Comparison of ENCODE assay signal across 10 cellular contexts in the genomic region with DNA sequence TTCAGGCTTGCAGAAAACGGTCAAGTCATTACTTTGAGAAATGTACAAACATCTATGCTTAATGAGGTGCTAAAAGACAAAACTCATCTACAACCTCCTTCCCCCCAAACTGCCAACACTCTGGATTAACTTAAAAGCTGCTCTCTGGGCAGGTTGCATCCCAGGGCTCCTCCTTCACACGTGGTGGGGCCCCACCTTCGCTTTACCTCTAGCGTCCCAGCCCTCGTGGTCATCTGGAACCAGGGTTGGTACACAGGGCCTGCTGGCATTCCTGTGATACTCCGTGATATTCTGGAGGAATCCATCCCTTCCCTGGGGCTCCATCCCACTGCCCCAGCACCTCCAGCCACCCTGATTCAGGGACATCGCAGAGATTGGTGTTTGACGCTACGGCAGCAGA. TPM values are rescaled to one million over a fixed set of nuclear protein-coding genes. Genes with fewer than 3 reads are reported as not detected.
A peak's percentile ranks its signal among the peaks of the same experiment; 100 is the strongest.
DNase-seq lines count a peak whose midpoint lies in the region; ATAC-seq and TF ChIP-seq lines count a peak whose summit lies in the region.
"Had no signal": no experiment of that assay in that cellular context is flagged by ENCODE, and none has a peak within 500 bp of the region (broad histone marks: within the 10 kb centered on the region; RNA-seq: fewer than 3 reads in every experiment).

No MANE protein-coding gene starts in this region.

- H3K27ac Mint-ChIP-seq in CD14-positive monocyte, result peak overlapping the region in 6 of 7 donors; percentile 86 to 96 (median 92)

- POLR2A ChIA-PET in PC-9 (lab: Charles Lee; ENCODE audit: unreplicated experiment), result interaction anchor here (0.6 to 1.0 kb wide), 3 partner anchors 99 to 803 kb away, joined by 4 to 9 read pairs (median 4); no protein-coding TSS in a partner anchor

- H3K36me3 Mint-ChIP-seq in CD14-positive monocyte, result peaks cover 62 to 73% of the 10 kb centered on the region in 2 donors

- TF ChIP-seq POLR2A in esophagus muscularis mucosa (IDR thresholded peaks at IDR 0.05; ENCODE audit: low read depth), result no peak

- peaks cover 0 to 2% (median 0%) of the 10 kb centered on the region in 7 donors for H3K9me3 Mint-ChIP-seq in CD14-positive monocyte

- H3K9ac ChIP-seq in Karpas-422 (ENCODE audit: low read length), result no peak overlapping the region

- H3K9me3 ChIP-seq in PC-9 (ENCODE audit: insufficient read depth, low read depth) (no peaks in the 10 kb centered on the region), esophagus muscularis mucosa (no peaks in the 10 kb centered on the region), Karpas-422 (ENCODE audit: low read length) (no peaks in the 10 kb centered on the region)

- H3K79me2 ChIP-seq in PC-9 (ENCODE audit: low read depth) (peaks cover 64% of the 10 kb centered on the region), Karpas-422 (ENCODE audit: low read length) (no peaks in the 10 kb centered on the region)

- peak overlapping the region; percentile 90 to 92 for H3K4me3 Mint-ChIP-seq in CD14-positive monocyte

- H3K9me2 ChIP-seq in PC-9 (ENCODE audit: insufficient read depth), result no peaks in the 10 kb centered on the region
- H3K9me2 ChIP-seq in Karpas-422 (replicated peaks; ENCODE audit: insufficient read depth, low read length), result no peaks in the 10 kb centered on the region

- H3K27me3 Mint-ChIP-seq in CD14-positive monocyte (ENCODE audit: low read depth in 3 of 3), result peaks cover 0 to 9% (median 0%) of the 10 kb centered on the region in 3 donors

- no peak for TF ChIP-seq CTCF in CD14-positive monocyte (IDR thresholded peaks at IDR 0.05)
- TF ChIP-seq CTCF in PC-9 (conservative IDR thresholded peaks at IDR 0.05), result no peak
- no peak for TF ChIP-seq CTCF in esophagus muscularis mucosa (IDR thresholded peaks at IDR 0.05)
- TF ChIP-seq CTCF in retinal pigment epithelial cell (conservative IDR thresholded peaks at IDR 0.05; ENCODE audit: low read depth, low read length), result no peak

- H3F3A ChIP-seq in PC-9 (ENCODE audit: insufficient read depth, low read depth), result peaks cover 26% of the 10 kb centered on the region

- H3K4me2 ChIP-seq in PC-9 (peak overlapping the region; percentile 72), Karpas-422 (ENCODE audit: low read depth, low read length, poor library complexity, severe bottlenecking) (no peak overlapping the region)

- H4K20me1 ChIP-seq in PC-9 (ENCODE audit: insufficient read depth) (no peaks in the 10 kb centered on the region; the same call in 1 of the 2 replicates), Karpas-422 (ENCODE audit: insufficient read depth, low read depth, low read length) (no peaks in the 10 kb centered on the region)

- intact Hi-C loops in CD14-positive monocyte (cut with micrococcal nuclease), result loop anchor here (5.0 kb wide), 2 partner anchors 38 to 122 kb away; no protein-coding TSS in a partner anchor
- intact Hi-C loops in PC-9 (cut with micrococcal nuclease; ENCODE audit: unreplicated experiment), result no loop called here
- intact Hi-C loops in esophagus muscularis mucosa (cut with DNase I), result no loop called here

- BruUV-seq in PC-9 (replicated peaks; lab: Mats Ljungman, UMichigan), result no TSS peak

- H3K4me1 ChIP-seq in PC-9 (replicated peaks; ENCODE audit: insufficient read depth) (peaks cover 43% of the 10 kb centered on the region), esophagus muscularis mucosa (peaks cover 75 to 86% (median 83%) of the 10 kb centered on the region in 4 donors), Karpas-422 (ENCODE audit: low read length) (peaks cover 9% of the 10 kb centered on the region)

- no peak overlapping the region for H3K4me3 ChIP-seq in PC-9
- H3K4me3 ChIP-seq in esophagus muscularis mucosa, result peak overlapping the region in 1 of 4 donors; percentile 83
- H3K4me3 ChIP-seq in retinal pigment epithelial cell (ENCODE audit: low read length), result peak overlapping the region; percentile 7
- H3K4me3 ChIP-seq in Karpas-422 (ENCODE audit: low read length), result no peak overlapping the region

- H3K36me3 ChIP-seq in PC-9 (ENCODE audit: low read depth) (no peaks in the 10 kb centered on the region), esophagus muscularis mucosa (peaks cover 5 to 49% (median 32%) of the 10 kb centered on the region in 4 donors), Karpas-422 (ENCODE audit: insufficient read depth, low read length) (no peaks in the 10 kb centered on the region)

- 47% methylated on average over 6 of the region's 9 CpGs for WGBS in esophagus muscularis mucosa

- H3K27me3 ChIP-seq in PC-9 (ENCODE audit: insufficient read depth, low read depth) (no peaks in the 10 kb centered on the region), esophagus muscularis mucosa (peaks cover 0 to 4% (median 0%) of the 10 kb centered on the region in 4 donors), Karpas-422 (ENCODE audit: low read length) (no peaks in the 10 kb centered on the region)

- H3K27ac ChIP-seq in PC-9, result peak overlapping the region; percentile 86
- peak overlapping the region; percentile 87 to 94 (median 92) for H3K27ac ChIP-seq in esophagus muscularis mucosa (replicated peaks in 1 of 4)
- no peak overlapping the region for H3K27ac ChIP-seq in Karpas-422 (ENCODE audit: low read length)

- peaks cover 73% of the 10 kb centered on the region for H3K4me1 Mint-ChIP-seq in CD14-positive monocyte

- DNase-seq in CD14-positive monocyte (ENCODE audit: low spot score) (no peak), PC-9 (no peak), esophagus muscularis mucosa (ENCODE audit: extremely low spot score) (no peak), retinal pigment epithelial cell (ENCODE audit: low read depth) (no peak), hippocampal formation (lab: John Stamatoyannopoulos, UW) (no peak), NCI-H82 (lab: John Stamatoyannopoulos, UW) (no peak), Karpas-422 (no peak)
- DNase-seq: activated CD4-positive, CD25-positive, alpha-beta regulatory T cell; DND-41 had no signal

- no peak for ATAC-seq in HG03342 (IDR thresholded peaks at IDR 0.05; ENCODE audit: unreplicated experiment)

- TF ChIP-seq EP300 in esophagus muscularis mucosa (IDR thresholded peaks at IDR 0.05), result no peak

- H2AFZ ChIP-seq in PC-9 (no peak overlapping the region), Karpas-422 (ENCODE audit: low read length) (no peak overlapping the region)

- CTCF ChIA-PET in PC-9 (lab: Charles Lee), result no interaction called here

RNA-seq across cellular contexts. Expression of a gene that starts 4.8 kb away (rescaled TPM):
- polyA plus RNA-seq in CD14-positive monocyte, result 10 to 100 TPM; 13.1 to 29.8 TPM
- 44.6 and 61.7 TPM in 2 replicates for total RNA-seq in PC-9 (2021)
- 100 to 1,000 TPM in 1 of 4 donors, 10 to 100 TPM in 3; 36.5 to 124 (median 61.5) TPM for total RNA-seq in esophagus muscularis mucosa
- 1.3 and 2.4 TPM in 2 replicates for total RNA-seq in Karpas-422 (2014; rRNA removed; shearing (Covaris generic); ENCODE audit: low replicate concordance)

Comparison
In these comparisons a context has a peak if more than half of its experiments do, and no peak if none do; other contexts are left out.
1. RNA of a gene that starts 4.8 kb away (total RNA-seq): 36.5 to 124 TPM in esophagus muscularis mucosa and 44.6 to 61.7 TPM in PC-9; 1.3 to 2.4 TPM in Karpas-422; every median in the first group is over 10 times any median in the second.
2. intact Hi-C loops: an anchor here in CD14-positive monocyte (5.0 kb wide); none called in PC-9 and esophagus muscularis mucosa.